Comparison of ENCODE assay signal across 8 cellular contexts in the genomic region with DNA sequence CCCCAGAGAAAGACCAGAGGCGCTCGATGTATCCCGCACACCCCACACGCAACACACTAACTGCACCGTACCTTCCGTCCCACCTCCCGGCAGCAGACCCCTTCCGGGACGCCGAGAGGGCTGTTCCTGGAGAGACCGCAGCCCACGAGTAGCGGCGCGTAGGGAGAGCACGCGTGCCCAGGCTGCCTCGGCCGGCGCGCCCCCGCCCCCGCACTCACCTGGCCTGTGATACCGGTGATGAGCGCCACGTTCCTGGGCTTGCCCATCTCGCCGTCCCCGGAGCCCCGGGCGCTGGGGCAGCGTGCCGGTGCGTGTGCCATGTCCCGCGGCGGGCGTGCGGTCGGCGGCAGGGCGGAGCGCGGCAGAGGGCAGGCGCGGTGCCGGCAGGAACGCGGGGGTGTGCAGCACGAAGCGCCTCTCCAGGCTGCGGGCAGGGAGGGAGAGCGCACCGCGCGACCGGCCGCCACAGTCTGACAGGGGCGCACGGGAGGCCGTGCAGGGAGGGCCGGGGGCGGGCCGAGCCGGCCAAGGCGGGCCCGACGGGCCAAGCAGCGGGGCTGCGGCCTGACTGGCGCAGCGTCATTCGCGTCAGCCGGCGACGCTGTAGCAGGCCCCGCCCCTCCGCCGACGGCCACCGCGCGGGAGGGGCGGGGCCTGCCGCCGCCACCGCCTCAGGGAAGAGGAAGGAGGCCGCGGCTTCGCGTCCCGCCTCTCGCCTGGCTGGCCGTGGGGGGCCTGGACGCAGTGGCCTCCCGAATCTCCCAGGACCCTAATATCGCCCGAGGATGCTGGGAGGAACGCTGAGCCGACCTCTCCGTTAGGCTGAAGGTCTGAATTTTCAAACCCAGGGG.
A peak's percentile ranks its signal among the peaks of the same experiment; 100 is the strongest.
DNase-seq lines count a peak whose midpoint lies in the region; ATAC-seq and TF ChIP-seq lines count a peak whose summit lies in the region.

Gene GMDS, minus strand, starts transcription at position 503 of the 851 bp plus-strand sequence.

- H3K4me3 ChIP-seq in DOHH2 (ENCODE audit: low read length) (peak within 1 kb of the TSS; percentile 99), KMS-11 (IDR thresholded peaks at IDR 0.05; ENCODE audit: insufficient read depth, low read depth, low read length) (no peak within 1 kb of the TSS), RWPE2 (ENCODE audit: severe bottlenecking) (peak within 1 kb of the TSS; percentile 71), fibroblast of pulmonary artery (replicated peaks; ENCODE audit: low read depth, low read length) (peak within 1 kb of the TSS; percentile 89)

- H2AFZ ChIP-seq in KMS-11 (ENCODE audit: low read depth) = peak within 1 kb of the TSS; percentile 60

- H3K4me2 ChIP-seq in DOHH2 (ENCODE audit: low read length) = peak within 1 kb of the TSS; percentile 97
- peak within 1 kb of the TSS; percentile 95 for H3K4me2 ChIP-seq in KMS-11

- peak within 1 kb of the TSS; percentile 90 for H3K9ac ChIP-seq in KMS-11

- TF ChIP-seq CTCF in DOHH2 (IDR thresholded peaks at IDR 0.05; ENCODE audit: low read depth, low read length, poor library complexity, severe bottlenecking) (no peak), KMS-11 (conservative IDR thresholded peaks at IDR 0.05; ENCODE audit: low read depth, low read length) (no peak), RWPE2 (IDR thresholded peaks at IDR 0.05; ENCODE audit: poor library complexity, severe bottlenecking) (no peak), fibroblast of pulmonary artery (IDR thresholded peaks at IDR 0.05; ENCODE audit: low read length, missing control alignments) (no peak), nephron (IDR thresholded peaks at IDR 0.05; ENCODE audit: unreplicated experiment in 3 of 3) (no peak)

- H3K9me3 Mint-ChIP-seq in nephron = no peaks in the 10 kb centered on the region

- H3F3A ChIP-seq in DOHH2 (ENCODE audit: control insufficient read depth, insufficient read depth) = peaks cover 10% of the 10 kb centered on the region; the same call in 1 of the 2 replicates

- H3K79me2 ChIP-seq in DOHH2 (ENCODE audit: control insufficient read depth, low read length) = peaks cover 56% of the 10 kb centered on the region
- peaks cover 6% of the 10 kb centered on the region; the same call in 1 of the 2 replicates for H3K79me2 ChIP-seq in KMS-11 (ENCODE audit: insufficient read depth, low read depth)

- H3K27me3 ChIP-seq in DOHH2 (ENCODE audit: control insufficient read depth, low read length) (no peaks in the 10 kb centered on the region), KMS-11 (ENCODE audit: insufficient read depth, low read depth) (no peaks in the 10 kb centered on the region), RWPE2 (ENCODE audit: insufficient read depth, poor library complexity, severe bottlenecking) (no peaks in the 10 kb centered on the region)

- H3K9me3 ChIP-seq in DOHH2 (ENCODE audit: control insufficient read depth, insufficient read depth, low read length) = no peaks in the 10 kb centered on the region
- H3K9me3 ChIP-seq in RWPE2 (ENCODE audit: severe bottlenecking) = no peaks in the 10 kb centered on the region

- H4K20me1 ChIP-seq in DOHH2 (ENCODE audit: control insufficient read depth, insufficient read depth, low read depth, low read length) = no peaks in the 10 kb centered on the region
- H4K20me1 ChIP-seq in KMS-11 (ENCODE audit: insufficient read depth) = no peaks in the 10 kb centered on the region

- peaks cover 6% of the 10 kb centered on the region for H3K36me3 Mint-ChIP-seq in nephron (ENCODE audit: low read depth)

- H3K4me1 Mint-ChIP-seq in nephron = peaks cover 15% of the 10 kb centered on the region

- DNase-seq in RWPE2 (ENCODE audit: low spot score) (peak; percentile 71), fibroblast of pulmonary artery (ENCODE audit: low read depth) (peak; percentile 91)
- DNase-seq in activated T-helper 9 cell treated with anti-CD3 and anti-CD28 coated beads, Interleukin-2, amount 50 U/mL, for 16 hours (ENCODE audit: low read depth) = peak; percentile 76
- DNase-seq in stimulated activated naive CD8-positive, alpha-beta T cell treated with anti-CD3 and anti-CD28 coated beads, Interleukin-15, Interleukin-2, amounts not matched to agents 100 U/mL and 50 U/mL, for 24 hours = peak; percentile 86

- H3K27me3 Mint-ChIP-seq in nephron (ENCODE audit: low read depth) = peaks cover 7% of the 10 kb centered on the region

- H3K4me3 Mint-ChIP-seq in nephron = peak within 1 kb of the TSS; percentile 91 to 94 (median 94)

- peak within 1 kb of the TSS; percentile 76 to 93 (median 87) for H3K27ac Mint-ChIP-seq in nephron

- H3K36me3 ChIP-seq in DOHH2 (ENCODE audit: control insufficient read depth, low read length) (no peaks in the 10 kb centered on the region), KMS-11 (ENCODE audit: insufficient read depth) (no peaks in the 10 kb centered on the region), RWPE2 (ENCODE audit: low read depth) (no peaks in the 10 kb centered on the region)

- ATAC-seq in GM21737 (IDR thresholded peaks at IDR 0.05; ENCODE audit: unreplicated experiment) = peak; percentile 92
- ATAC-seq in RWPE2 (ENCODE audit: low read depth) = peak; percentile 93
- peak; percentile 97 for ATAC-seq in stimulated activated naive CD8-positive, alpha-beta T cell treated with anti-CD3 and anti-CD28 coated beads, Interleukin-15, Interleukin-2, amounts not matched to agents 100 U/mL and 50 U/mL, for 24 hours

- no peaks in the 10 kb centered on the region for H3K9me2 ChIP-seq in DOHH2 (replicated peaks; ENCODE audit: control insufficient read depth, low read length)

- H3K4me1 ChIP-seq in DOHH2 (ENCODE audit: control insufficient read depth, low read length) = peaks cover 25% of the 10 kb centered on the region
- H3K4me1 ChIP-seq in KMS-11 (ENCODE audit: low read depth, poor library complexity, severe bottlenecking) = peaks cover 15% of the 10 kb centered on the region
- peaks cover 8% of the 10 kb centered on the region for H3K4me1 ChIP-seq in RWPE2 (ENCODE audit: insufficient read depth, poor library complexity, severe bottlenecking)

- H3K27ac ChIP-seq in DOHH2 (ENCODE audit: low read depth, low read length) = no peak within 1 kb of the TSS
- peak within 1 kb of the TSS; percentile 83 for H3K27ac ChIP-seq in KMS-11
- H3K27ac ChIP-seq in RWPE2 (ENCODE audit: poor library complexity, severe bottlenecking) = peak within 1 kb of the TSS; percentile 75
